1 cellular context compared by ENCODE assay signal in the genomic region with DNA sequence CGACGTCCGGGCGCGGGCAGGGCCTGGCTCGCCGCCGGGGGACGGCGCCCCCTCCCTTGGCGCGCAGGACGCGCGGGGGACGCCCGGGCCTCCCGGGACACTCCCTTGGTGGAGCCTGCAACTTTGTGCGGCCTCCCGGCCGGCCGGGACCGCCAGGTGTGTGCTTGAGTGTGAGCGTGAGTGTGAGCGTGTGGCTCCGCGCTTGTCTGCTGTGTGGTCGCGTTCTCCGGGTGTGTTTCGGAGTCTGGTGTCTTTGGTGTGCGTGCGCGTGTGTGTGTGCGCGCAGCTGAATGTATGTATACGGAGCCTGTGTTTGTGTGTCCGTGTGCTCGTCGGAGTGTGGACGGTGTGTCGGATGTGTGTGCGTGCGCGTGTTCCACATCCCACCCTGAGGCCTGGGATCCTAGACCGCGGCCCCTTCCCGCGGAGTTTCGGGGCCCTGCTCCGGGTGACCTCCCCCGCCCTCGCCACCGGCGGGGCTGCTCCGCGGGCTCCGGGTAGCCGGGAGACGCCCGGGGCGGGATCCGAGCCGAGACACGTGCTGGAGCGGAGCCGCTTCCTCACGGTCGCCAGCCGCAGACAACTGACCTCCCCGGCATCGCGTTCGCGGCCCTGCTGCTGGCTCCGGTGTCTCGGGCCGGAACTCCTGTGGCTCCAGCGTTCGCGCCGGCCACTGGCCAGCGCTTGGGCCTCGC.
A peak's percentile ranks its signal among the peaks of the same experiment; 100 is the strongest.
TF ChIP-seq lines count a peak whose summit lies in the region.

No MANE protein-coding gene starts in this region.

TF ChIP-seq in HepG2, 621 proteins besides CTCF, POLR2A, EP300 and RAD21 (continued from another document and continues in another):
- TF ChIP-seq, protein P1, sequence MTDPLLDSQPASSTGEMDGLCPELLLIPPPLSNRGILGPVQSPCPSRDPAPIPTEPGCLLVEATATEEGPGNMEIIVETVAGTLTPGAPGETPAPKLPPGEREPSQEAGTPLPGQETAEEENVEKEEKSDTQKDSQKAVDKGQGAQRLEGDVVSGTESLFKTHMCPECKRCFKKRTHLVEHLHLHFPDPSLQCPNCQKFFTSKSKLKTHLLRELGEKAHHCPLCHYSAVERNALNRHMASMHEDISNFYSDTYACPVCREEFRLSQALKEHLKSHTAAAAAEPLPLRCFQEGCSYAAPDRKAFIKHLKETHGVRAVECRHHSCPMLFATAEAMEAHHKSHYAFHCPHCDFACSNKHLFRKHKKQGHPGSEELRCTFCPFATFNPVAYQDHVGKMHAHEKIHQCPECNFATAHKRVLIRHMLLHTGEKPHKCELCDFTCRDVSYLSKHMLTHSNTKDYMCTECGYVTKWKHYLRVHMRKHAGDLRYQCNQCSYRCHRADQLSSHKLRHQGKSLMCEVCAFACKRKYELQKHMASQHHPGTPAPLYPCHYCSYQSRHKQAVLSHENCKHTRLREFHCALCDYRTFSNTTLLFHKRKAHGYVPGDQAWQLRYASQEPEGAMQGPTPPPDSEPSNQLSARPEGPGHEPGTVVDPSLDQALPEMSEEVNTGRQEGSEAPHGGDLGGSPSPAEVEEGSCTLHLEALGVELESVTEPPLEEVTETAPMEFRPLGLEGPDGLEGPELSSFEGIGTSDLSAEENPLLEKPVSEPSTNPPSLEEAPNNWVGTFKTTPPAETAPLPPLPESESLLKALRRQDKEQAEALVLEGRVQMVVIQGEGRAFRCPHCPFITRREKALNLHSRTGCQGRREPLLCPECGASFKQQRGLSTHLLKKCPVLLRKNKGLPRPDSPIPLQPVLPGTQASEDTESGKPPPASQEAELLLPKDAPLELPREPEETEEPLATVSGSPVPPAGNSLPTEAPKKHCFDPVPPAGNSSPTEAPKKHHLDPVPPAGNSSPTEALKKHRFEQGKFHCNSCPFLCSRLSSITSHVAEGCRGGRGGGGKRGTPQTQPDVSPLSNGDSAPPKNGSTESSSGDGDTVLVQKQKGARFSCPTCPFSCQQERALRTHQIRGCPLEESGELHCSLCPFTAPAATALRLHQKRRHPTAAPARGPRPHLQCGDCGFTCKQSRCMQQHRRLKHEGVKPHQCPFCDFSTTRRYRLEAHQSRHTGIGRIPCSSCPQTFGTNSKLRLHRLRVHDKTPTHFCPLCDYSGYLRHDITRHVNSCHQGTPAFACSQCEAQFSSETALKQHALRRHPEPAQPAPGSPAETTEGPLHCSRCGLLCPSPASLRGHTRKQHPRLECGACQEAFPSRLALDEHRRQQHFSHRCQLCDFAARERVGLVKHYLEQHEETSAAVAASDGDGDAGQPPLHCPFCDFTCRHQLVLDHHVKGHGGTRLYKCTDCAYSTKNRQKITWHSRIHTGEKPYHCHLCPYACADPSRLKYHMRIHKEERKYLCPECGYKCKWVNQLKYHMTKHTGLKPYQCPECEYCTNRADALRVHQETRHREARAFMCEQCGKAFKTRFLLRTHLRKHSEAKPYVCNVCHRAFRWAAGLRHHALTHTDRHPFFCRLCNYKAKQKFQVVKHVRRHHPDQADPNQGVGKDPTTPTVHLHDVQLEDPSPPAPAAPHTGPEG (CRISPR knock-in tag; IDR thresholded peaks at IDR 0.05), result peak; percentile 8; the same call in 1 of the 2 replicates
- TF ChIP-seq, protein P2, sequence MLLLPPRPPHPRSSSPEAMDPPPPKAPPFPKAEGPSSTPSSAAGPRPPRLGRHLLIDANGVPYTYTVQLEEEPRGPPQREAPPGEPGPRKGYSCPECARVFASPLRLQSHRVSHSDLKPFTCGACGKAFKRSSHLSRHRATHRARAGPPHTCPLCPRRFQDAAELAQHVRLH (CRISPR knock-in tag; IDR thresholded peaks at IDR 0.05; ENCODE audit: borderline replicate concordance, low read depth), result peak; percentile 34; the same call in 1 of the 2 replicates
- TF ChIP-seq, protein P3, sequence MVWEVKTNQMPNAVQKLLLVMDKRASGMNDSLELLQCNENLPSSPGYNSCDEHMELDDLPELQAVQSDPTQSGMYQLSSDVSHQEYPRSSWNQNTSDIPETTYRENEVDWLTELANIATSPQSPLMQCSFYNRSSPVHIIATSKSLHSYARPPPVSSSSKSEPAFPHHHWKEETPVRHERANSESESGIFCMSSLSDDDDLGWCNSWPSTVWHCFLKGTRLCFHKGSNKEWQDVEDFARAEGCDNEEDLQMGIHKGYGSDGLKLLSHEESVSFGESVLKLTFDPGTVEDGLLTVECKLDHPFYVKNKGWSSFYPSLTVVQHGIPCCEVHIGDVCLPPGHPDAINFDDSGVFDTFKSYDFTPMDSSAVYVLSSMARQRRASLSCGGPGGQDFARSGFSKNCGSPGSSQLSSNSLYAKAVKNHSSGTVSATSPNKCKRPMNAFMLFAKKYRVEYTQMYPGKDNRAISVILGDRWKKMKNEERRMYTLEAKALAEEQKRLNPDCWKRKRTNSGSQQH (CRISPR knock-in tag; IDR thresholded peaks at IDR 0.05; ENCODE audit: low read depth), result no peak
- TF ChIP-seq, protein P4, sequence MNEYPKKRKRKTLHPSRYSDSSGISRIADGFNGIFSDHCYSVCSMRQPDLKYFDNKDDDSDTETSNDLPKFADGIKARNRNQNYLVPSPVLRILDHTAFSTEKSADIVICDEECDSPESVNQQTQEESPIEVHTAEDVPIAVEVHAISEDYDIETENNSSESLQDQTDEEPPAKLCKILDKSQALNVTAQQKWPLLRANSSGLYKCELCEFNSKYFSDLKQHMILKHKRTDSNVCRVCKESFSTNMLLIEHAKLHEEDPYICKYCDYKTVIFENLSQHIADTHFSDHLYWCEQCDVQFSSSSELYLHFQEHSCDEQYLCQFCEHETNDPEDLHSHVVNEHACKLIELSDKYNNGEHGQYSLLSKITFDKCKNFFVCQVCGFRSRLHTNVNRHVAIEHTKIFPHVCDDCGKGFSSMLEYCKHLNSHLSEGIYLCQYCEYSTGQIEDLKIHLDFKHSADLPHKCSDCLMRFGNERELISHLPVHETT (CRISPR knock-in tag; conservative IDR thresholded peaks at IDR 0.05), result peak; percentile 70
- TF ChIP-seq, protein P5, sequence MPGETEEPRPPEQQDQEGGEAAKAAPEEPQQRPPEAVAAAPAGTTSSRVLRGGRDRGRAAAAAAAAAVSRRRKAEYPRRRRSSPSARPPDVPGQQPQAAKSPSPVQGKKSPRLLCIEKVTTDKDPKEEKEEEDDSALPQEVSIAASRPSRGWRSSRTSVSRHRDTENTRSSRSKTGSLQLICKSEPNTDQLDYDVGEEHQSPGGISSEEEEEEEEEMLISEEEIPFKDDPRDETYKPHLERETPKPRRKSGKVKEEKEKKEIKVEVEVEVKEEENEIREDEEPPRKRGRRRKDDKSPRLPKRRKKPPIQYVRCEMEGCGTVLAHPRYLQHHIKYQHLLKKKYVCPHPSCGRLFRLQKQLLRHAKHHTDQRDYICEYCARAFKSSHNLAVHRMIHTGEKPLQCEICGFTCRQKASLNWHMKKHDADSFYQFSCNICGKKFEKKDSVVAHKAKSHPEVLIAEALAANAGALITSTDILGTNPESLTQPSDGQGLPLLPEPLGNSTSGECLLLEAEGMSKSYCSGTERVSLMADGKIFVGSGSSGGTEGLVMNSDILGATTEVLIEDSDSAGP (CRISPR knock-in tag; IDR thresholded peaks at IDR 0.05; ENCODE audit: borderline replicate concordance), result peak; percentile 44
- TF ChIP-seq SMC3 (IDR thresholded peaks at IDR 0.05; ENCODE audit: low read length) (no peak), KDM6A (CRISPR knock-in tag; IDR thresholded peaks at IDR 0.05; ENCODE audit: low read depth) (no peak), ZFP41 (CRISPR knock-in tag; IDR thresholded peaks at IDR 0.05; ENCODE audit: borderline replicate concordance) (no peak), HNRNPK (IDR thresholded peaks at IDR 0.05; ENCODE audit: low read depth, low read length, poor library complexity, severe bottlenecking) (peak; percentile 59), ZNF709 (CRISPR knock-in tag; IDR thresholded peaks at IDR 0.05) (no peak), NCOA5 (CRISPR knock-in tag; IDR thresholded peaks at IDR 0.05) (no peak), XRCC5 (optimal IDR thresholded peaks at IDR 0.05; ENCODE audit: low read length) (no peak), SALL1 (CRISPR knock-in tag; IDR thresholded peaks at IDR 0.05) (peak; percentile 53), PCBP2 (optimal IDR thresholded peaks at IDR 0.05; ENCODE audit: low read depth, low read length, poor library complexity, severe bottlenecking) (no peak), DPF2 (CRISPR knock-in tag; IDR thresholded peaks at IDR 0.05; ENCODE audit: borderline replicate concordance, low read depth) (no peak), FOSL1 (CRISPR knock-in tag; IDR thresholded peaks at IDR 0.05; ENCODE audit: borderline replicate concordance) (no peak), IRX3 (CRISPR knock-in tag; IDR thresholded peaks at IDR 0.05; ENCODE audit: borderline replicate concordance, low read depth) (no peak), NR2F6 (IDR thresholded peaks at IDR 0.05) (no peak), NR2F6 (CRISPR knock-in tag; IDR thresholded peaks at IDR 0.05) (no peak), CREB1 (IDR thresholded peaks at IDR 0.05) (no peak), CREB1 (CRISPR knock-in tag; IDR thresholded peaks at IDR 0.05) (no peak), ZNF644 (CRISPR knock-in tag; IDR thresholded peaks at IDR 0.05; ENCODE audit: low read depth) (no peak), ZNF260 (CRISPR knock-in tag; IDR thresholded peaks at IDR 0.05; ENCODE audit: borderline replicate concordance, low read depth) (no peak), ZNF230 (CRISPR knock-in tag; IDR thresholded peaks at IDR 0.05) (0 out of 2 replicates have a peak, but pooled peaks have one; percentile 40), JUND (CRISPR knock-in tag; IDR thresholded peaks at IDR 0.05) (no peak), NCOA2 (CRISPR knock-in tag; IDR thresholded peaks at IDR 0.05) (no peak), KMT2A (CRISPR knock-in tag; IDR thresholded peaks at IDR 0.05) (0 out of 2 replicates have a peak, but pooled peaks have one; percentile 42), POLR2AphosphoS5 (IDR thresholded peaks at IDR 0.05; ENCODE audit: low read depth, low read length) (no peak), SP4 (CRISPR knock-in tag; IDR thresholded peaks at IDR 0.05) (0 out of 2 replicates have a peak, but pooled peaks have one; percentile 7), SOX6 (IDR thresholded peaks at IDR 0.05) (no peak), SOX6 (CRISPR knock-in tag; IDR thresholded peaks at IDR 0.05) (peak; percentile 27; the same call in 1 of the 2 replicates), ZEB1 (IDR thresholded peaks at IDR 0.05; ENCODE audit: insufficient replicate concordance, low read depth) (no peak), ZNF773 (CRISPR knock-in tag; IDR thresholded peaks at IDR 0.05; ENCODE audit: borderline replicate concordance) (no peak), HDAC1 (CRISPR knock-in tag; IDR thresholded peaks at IDR 0.05) (no peak; the same call in 1 of the 2 replicates), TMF1 (CRISPR knock-in tag; IDR thresholded peaks at IDR 0.05; ENCODE audit: low read depth) (0 out of 2 replicates have a peak, but pooled peaks have one; percentile 13), ZNF225 (CRISPR knock-in tag; IDR thresholded peaks at IDR 0.05) (peak; percentile 73; the same call in 1 of the 2 replicates), GATAD1 (CRISPR knock-in tag; IDR thresholded peaks at IDR 0.05) (0 out of 2 replicates have a peak, but pooled peaks have one; percentile 18), MIER2 (CRISPR knock-in tag; IDR thresholded peaks at IDR 0.05) (no peak), ZNF616 (CRISPR knock-in tag; IDR thresholded peaks at IDR 0.05; ENCODE audit: low read depth) (no peak), FOXA1 (IDR thresholded peaks at IDR 0.05) (no peak), FOXA1 (CRISPR knock-in tag; IDR thresholded peaks at IDR 0.05) (no peak)
- TF ChIP-seq, protein P6, sequence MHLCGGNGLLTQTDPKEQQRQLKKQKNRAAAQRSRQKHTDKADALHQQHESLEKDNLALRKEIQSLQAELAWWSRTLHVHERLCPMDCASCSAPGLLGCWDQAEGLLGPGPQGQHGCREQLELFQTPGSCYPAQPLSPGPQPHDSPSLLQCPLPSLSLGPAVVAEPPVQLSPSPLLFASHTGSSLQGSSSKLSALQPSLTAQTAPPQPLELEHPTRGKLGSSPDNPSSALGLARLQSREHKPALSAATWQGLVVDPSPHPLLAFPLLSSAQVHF (CRISPR knock-in tag; IDR thresholded peaks at IDR 0.05), result no peak
- TF ChIP-seq, protein P7, sequence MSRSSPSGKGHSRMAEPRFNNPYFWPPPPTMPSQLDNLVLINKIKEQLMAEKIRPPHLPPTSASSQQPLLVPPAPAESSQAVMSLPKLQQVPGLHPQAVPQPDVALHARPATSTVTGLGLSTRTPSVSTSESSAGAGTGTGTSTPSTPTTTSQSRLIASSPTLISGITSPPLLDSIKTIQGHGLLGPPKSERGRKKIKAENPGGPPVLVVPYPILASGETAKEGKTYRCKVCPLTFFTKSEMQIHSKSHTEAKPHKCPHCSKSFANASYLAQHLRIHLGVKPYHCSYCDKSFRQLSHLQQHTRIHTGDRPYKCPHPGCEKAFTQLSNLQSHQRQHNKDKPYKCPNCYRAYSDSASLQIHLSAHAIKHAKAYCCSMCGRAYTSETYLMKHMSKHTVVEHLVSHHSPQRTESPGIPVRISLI (CRISPR knock-in tag; IDR thresholded peaks at IDR 0.05; ENCODE audit: borderline replicate concordance), result no peak
- TF ChIP-seq, protein P8, sequence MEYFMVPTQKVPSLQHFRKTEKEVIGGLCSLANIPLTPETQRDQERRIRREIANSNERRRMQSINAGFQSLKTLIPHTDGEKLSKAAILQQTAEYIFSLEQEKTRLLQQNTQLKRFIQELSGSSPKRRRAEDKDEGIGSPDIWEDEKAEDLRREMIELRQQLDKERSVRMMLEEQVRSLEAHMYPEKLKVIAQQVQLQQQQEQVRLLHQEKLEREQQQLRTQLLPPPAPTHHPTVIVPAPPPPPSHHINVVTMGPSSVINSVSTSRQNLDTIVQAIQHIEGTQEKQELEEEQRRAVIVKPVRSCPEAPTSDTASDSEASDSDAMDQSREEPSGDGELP (IDR thresholded peaks at IDR 0.05; ENCODE audit: borderline replicate concordance, low read depth), result no peak
- TF ChIP-seq, protein P9, sequence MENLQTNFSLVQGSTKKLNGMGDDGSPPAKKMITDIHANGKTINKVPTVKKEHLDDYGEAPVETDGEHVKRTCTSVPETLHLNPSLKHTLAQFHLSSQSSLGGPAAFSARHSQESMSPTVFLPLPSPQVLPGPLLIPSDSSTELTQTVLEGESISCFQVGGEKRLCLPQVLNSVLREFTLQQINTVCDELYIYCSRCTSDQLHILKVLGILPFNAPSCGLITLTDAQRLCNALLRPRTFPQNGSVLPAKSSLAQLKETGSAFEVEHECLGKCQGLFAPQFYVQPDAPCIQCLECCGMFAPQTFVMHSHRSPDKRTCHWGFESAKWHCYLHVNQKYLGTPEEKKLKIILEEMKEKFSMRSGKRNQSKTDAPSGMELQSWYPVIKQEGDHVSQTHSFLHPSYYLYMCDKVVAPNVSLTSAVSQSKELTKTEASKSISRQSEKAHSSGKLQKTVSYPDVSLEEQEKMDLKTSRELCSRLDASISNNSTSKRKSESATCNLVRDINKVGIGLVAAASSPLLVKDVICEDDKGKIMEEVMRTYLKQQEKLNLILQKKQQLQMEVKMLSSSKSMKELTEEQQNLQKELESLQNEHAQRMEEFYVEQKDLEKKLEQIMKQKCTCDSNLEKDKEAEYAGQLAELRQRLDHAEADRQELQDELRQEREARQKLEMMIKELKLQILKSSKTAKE (CRISPR knock-in tag; IDR thresholded peaks at IDR 0.05; ENCODE audit: borderline replicate concordance), result no peak
